ENCODE assay signal across 2 cellular contexts in genomic region chr5:92748072-92748676, GRCh38.
TF ChIP-seq lines count a peak whose summit lies in the region.

No MANE protein-coding gene starts in this region.

TF ChIP-seq in HCT116, 20 proteins besides CTCF, POLR2A, EP300 and RAD21:
- no peak for TF ChIP-seq ZFX (IDR thresholded peaks at IDR 0.05)
- TF ChIP-seq ZBTB33 (IDR thresholded peaks at IDR 0.05; ENCODE audit: extremely low read depth, insufficient replicate concordance, low read length): no peak
- TF ChIP-seq EGR1 (IDR thresholded peaks at IDR 0.05; ENCODE audit: low read depth): no peak
- no peak for TF ChIP-seq SIN3A (IDR thresholded peaks at IDR 0.05; ENCODE audit: low read depth)
- no peak for TF ChIP-seq REST (IDR thresholded peaks at IDR 0.05; ENCODE audit: low read depth)

TF ChIP-seq in GM23338, 12 proteins besides CTCF, POLR2A, EP300 and RAD21:
- TF ChIP-seq ZNF331 (CRISPR knock-in tag; IDR thresholded peaks at IDR 0.05; ENCODE audit: low read depth): no peak
- TF ChIP-seq ETS1 (IDR thresholded peaks at IDR 0.05): no peak
- no peak for TF ChIP-seq STAT1 (IDR thresholded peaks at IDR 0.05; ENCODE audit: unreplicated experiment)
- no peak for TF ChIP-seq ZNF114 (CRISPR knock-in tag; IDR thresholded peaks at IDR 0.05)
- no peak for TF ChIP-seq NANOG (IDR thresholded peaks at IDR 0.05; ENCODE audit: borderline replicate concordance)
- TF ChIP-seq JUNB (IDR thresholded peaks at IDR 0.05; ENCODE audit: unreplicated experiment): no peak
- no peak for TF ChIP-seq REST (IDR thresholded peaks at IDR 0.05; ENCODE audit: unreplicated experiment)
- TF ChIP-seq CREB1 (CRISPR knock-in tag; IDR thresholded peaks at IDR 0.05; ENCODE audit: low read depth): no peak
- TF ChIP-seq EZH2 (IDR thresholded peaks at IDR 0.05; ENCODE audit: low read depth, unreplicated experiment): no peak
- TF ChIP-seq POLR2AphosphoS5 (IDR thresholded peaks at IDR 0.05; ENCODE audit: low read depth): no peak
- TF ChIP-seq ZNF462 (CRISPR knock-in tag; IDR thresholded peaks at IDR 0.05): no peak
- no peak for TF ChIP-seq EZH2phosphoT487 (IDR thresholded peaks at IDR 0.05; ENCODE audit: unreplicated experiment)
